ENCODE assay signal across 18 cellular contexts in genomic region chr2:797556-797955, GRCh38.
"Had no signal": no experiment of that assay in that cellular context is flagged by ENCODE, and none has a peak within 500 bp of the region (broad histone marks: within the 10 kb centered on the region; RNA-seq: fewer than 3 reads in every experiment).

No MANE protein-coding gene starts in this region.

- H3K4me1 ChIP-seq: heart left ventricle, parathyroid adenoma, psoas muscle, sigmoid colon had no signal

- H3K9me3 ChIP-seq: heart left ventricle, mucosa of descending colon, psoas muscle, sigmoid colon had no signal

- H3K36me3 Mint-ChIP-seq: naive thymus-derived CD8-positive, alpha-beta T cell had no signal

- H3K27me3 ChIP-seq: heart left ventricle, sigmoid colon had no signal

- ATAC-seq: esophagus mucosa; left lobe of liver; mucosa of descending colon; naive thymus-derived CD8-positive, alpha-beta T cell; psoas muscle had no signal

- DNase-seq: effector memory CD4-positive, alpha-beta T cell; hippocampal formation; kidney glomerular epithelial cell; mucosa of descending colon; naive thymus-derived CD8-positive, alpha-beta T cell; psoas muscle; retina; sigmoid colon; stimulated activated CD4-positive, alpha-beta T cell treated with anti-CD3 and anti-CD28 coated beads, Interleukin-12 subunit alpha, Interleukin-12 subunit beta, amount 100 ng/mL, for 4 hours; stimulated activated naive CD4-positive, alpha-beta T cell treated with Interleukin-2 at 50 U/mL for 16 hours; trophoblast cell had no signal

- H3K4me3 Mint-ChIP-seq: naive thymus-derived CD8-positive, alpha-beta T cell had no signal

- H3K4me1 Mint-ChIP-seq: naive thymus-derived CD8-positive, alpha-beta T cell had no signal

- H3K4me3 ChIP-seq: heart left ventricle, mucosa of descending colon, psoas muscle, sigmoid colon, skin epidermis had no signal

- H3K27ac ChIP-seq: heart left ventricle, parathyroid adenoma, psoas muscle, sigmoid colon, skin epidermis had no signal

- H3K79me2 ChIP-seq: parathyroid adenoma had no signal

- H3K36me3 ChIP-seq: heart left ventricle, sigmoid colon had no signal

- FAIRE-seq: endometrium, frontal cortex had no signal

- H3K9me3 Mint-ChIP-seq: naive thymus-derived CD8-positive, alpha-beta T cell had no signal

- H3K9ac ChIP-seq: parathyroid adenoma had no signal

- H3K27ac Mint-ChIP-seq: naive thymus-derived CD8-positive, alpha-beta T cell had no signal

- H2AFZ ChIP-seq: parathyroid adenoma had no signal
